ENCODE assay signal across 18 cellular contexts in the genomic region with DNA sequence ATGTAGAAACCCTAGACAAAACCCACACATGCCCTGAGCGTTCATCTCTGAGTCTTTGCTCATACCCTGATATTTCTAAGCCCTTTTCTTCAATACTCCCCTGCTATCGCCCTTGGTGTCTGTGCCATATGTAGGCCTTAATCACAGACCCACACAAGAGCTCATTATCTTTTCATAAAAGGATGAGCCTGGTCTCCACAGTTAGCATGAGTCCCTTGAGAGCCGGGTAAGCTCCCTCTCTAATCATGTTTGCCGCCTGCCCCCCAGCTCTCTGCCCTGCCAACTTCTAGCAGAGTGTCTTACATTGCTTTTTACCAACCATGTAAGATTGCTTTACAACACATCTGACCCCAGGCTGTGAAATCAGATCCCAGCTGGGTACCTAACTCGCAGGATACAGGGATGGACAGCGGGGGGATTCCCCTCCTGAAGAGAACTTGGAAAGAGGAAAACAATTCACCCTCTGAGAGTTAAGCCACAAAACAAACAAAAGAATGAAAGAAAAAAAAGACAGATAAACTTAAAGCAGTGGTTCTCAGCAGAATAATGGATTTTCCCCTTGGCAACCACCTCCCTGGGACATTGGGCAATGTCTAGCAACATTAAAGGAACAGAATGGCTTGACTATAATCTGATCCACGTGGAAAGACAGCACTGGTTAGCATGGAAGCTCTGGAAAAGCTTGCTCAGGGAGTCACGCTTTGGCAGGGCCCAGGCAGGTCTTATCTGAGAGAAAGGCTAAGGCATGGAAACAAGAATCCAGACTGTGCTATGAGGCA. TPM values are rescaled to one million over a fixed set of nuclear protein-coding genes. Genes with fewer than 3 reads are reported as not detected.
DNase-seq lines count a peak whose midpoint lies in the region; ATAC-seq, FAIRE-seq and TF ChIP-seq lines count a peak whose summit lies in the region.
"Had no signal": no experiment of that assay in that cellular context is flagged by ENCODE, and none has a peak within 500 bp of the region (broad histone marks: within the 10 kb centered on the region; RNA-seq: fewer than 3 reads in every experiment).

No MANE protein-coding gene starts in this region.

- no peaks in the 10 kb centered on the region for H3K36me3 ChIP-seq in left ventricle myocardium inferior
- H3K36me3 ChIP-seq: lower lobe of right lung had no signal

- no peaks in the 10 kb centered on the region for H3K9me3 ChIP-seq in left ventricle myocardium inferior (replicated peaks)
- H3K9me3 ChIP-seq: lower lobe of right lung had no signal

- peak overlapping the region; percentile 33 for H3K27ac ChIP-seq in left ventricle myocardium inferior (replicated peaks)
- H3K27ac ChIP-seq: KMS-11, lower lobe of right lung had no signal

- intact Hi-C loops in left ventricle myocardium inferior (cut with micrococcal nuclease), result no loop called here
- intact Hi-C loops in Right ventricle myocardium inferior (cut with DNase I), result no loop called here

- DNase-seq in left ventricle myocardium inferior (no peak), Right ventricle myocardium inferior (ENCODE audit: missing footprints) (no peak), T1000 (lab: John Stamatoyannopoulos, UW) (peak; percentile 23), fibroblast of the conjunctiva (ENCODE audit: low read depth) (peak; percentile 9), RCC 7860 (ENCODE audit: low spot score) (no peak)
- no peak for DNase-seq in activated T-cell treated with anti-CD3 and anti-CD28 coated beads, Interleukin-2, amount 50 U/mL, for 24 hours
- no peak for DNase-seq in stimulated activated naive CD4-positive, alpha-beta T cell treated with Interleukin-2 at 50 U/mL for 16 hours (lab: John Stamatoyannopoulos, UW)
- DNase-seq: activated naive CD8-positive, alpha-beta T cell treated with anti-CD3 and anti-CD28 coated beads, Interleukin-2, amount 50 U/mL, for 24 hours; activated T-cell treated with anti-CD3 and anti-CD28 coated beads, Interleukin-2, amount 50 U/mL, for 1 hour; DMS53; effector CD4-positive, alpha-beta T cell; lower lobe of right lung; NCI-H2029; stimulated activated CD4-positive, alpha-beta T cell treated with anti-CD3 and anti-CD28 coated beads, Interleukin-12 subunit alpha, Interleukin-12 subunit beta, amount 100 ng/mL, for 4 hours; T-helper 1 cell had no signal

- H3K27ac Mint-ChIP-seq in activated T-cell treated with anti-CD3 and anti-CD28 coated beads, Interleukin-2, amount 50 U/mL, for 24 hours, result no peak overlapping the region
- H3K27ac Mint-ChIP-seq: activated naive CD8-positive, alpha-beta T cell treated with anti-CD3 and anti-CD28 coated beads, Interleukin-2, amount 50 U/mL, for 24 hours had no signal

- no peak for ATAC-seq in Right ventricle myocardium inferior
- ATAC-seq in GM19351 (IDR thresholded peaks at IDR 0.05; ENCODE audit: unreplicated experiment), result no peak
- ATAC-seq: activated naive CD8-positive, alpha-beta T cell treated with anti-CD3 and anti-CD28 coated beads, Interleukin-2, amount 50 U/mL, for 24 hours; lower lobe of right lung; Panc1 had no signal

- H3K36me3 Mint-ChIP-seq in activated T-cell treated with anti-CD3 and anti-CD28 coated beads, Interleukin-2, amount 50 U/mL, for 24 hours (ENCODE audit: low read depth), result no peaks in the 10 kb centered on the region

- H3K27me3 Mint-ChIP-seq in activated T-cell treated with anti-CD3 and anti-CD28 coated beads, Interleukin-2, amount 50 U/mL, for 24 hours, result peaks cover 3% of the 10 kb centered on the region

- no peak overlapping the region for H3K4me3 ChIP-seq in left ventricle myocardium inferior
- H3K4me3 ChIP-seq: lower lobe of right lung had no signal

- no peaks in the 10 kb centered on the region for H3K27me3 ChIP-seq in left ventricle myocardium inferior (ENCODE audit: low read depth)

- H3K4me1 Mint-ChIP-seq in activated T-cell treated with anti-CD3 and anti-CD28 coated beads, Interleukin-2, amount 50 U/mL, for 24 hours (ENCODE audit: low read depth), result no peaks in the 10 kb centered on the region
- H3K4me1 Mint-ChIP-seq: activated naive CD8-positive, alpha-beta T cell treated with anti-CD3 and anti-CD28 coated beads, Interleukin-2, amount 50 U/mL, for 24 hours had no signal

- no peaks in the 10 kb centered on the region for H3K9me3 Mint-ChIP-seq in activated T-cell treated with anti-CD3 and anti-CD28 coated beads, Interleukin-2, amount 50 U/mL, for 24 hours
- H3K9me3 Mint-ChIP-seq: activated naive CD8-positive, alpha-beta T cell treated with anti-CD3 and anti-CD28 coated beads, Interleukin-2, amount 50 U/mL, for 24 hours had no signal

- H3K4me1 ChIP-seq in left ventricle myocardium inferior, result no peaks in the 10 kb centered on the region
- H3K4me1 ChIP-seq: lower lobe of right lung had no signal

- H3K4me3 Mint-ChIP-seq in activated T-cell treated with anti-CD3 and anti-CD28 coated beads, Interleukin-2, amount 50 U/mL, for 24 hours, result no peak overlapping the region
- H3K4me3 Mint-ChIP-seq: activated naive CD8-positive, alpha-beta T cell treated with anti-CD3 and anti-CD28 coated beads, Interleukin-2, amount 50 U/mL, for 24 hours had no signal

- no peak for FAIRE-seq in RCC 7860 (lab: Jason Lieb, UNC)

- no peak for TF ChIP-seq CTCF in left ventricle myocardium inferior (IDR thresholded peaks at IDR 0.05; ENCODE audit: borderline replicate concordance)

RNA-seq across cellular contexts. Expression of a gene that starts 39.4 kb away (rescaled TPM):
- total RNA-seq in left ventricle myocardium inferior, result not detected
- not detected for total RNA-seq in Right ventricle myocardium inferior
- total RNA-seq: lower lobe of right lung had no signal

Comparison
In these comparisons a context has a peak if more than half of its experiments do, and no peak if none do; other contexts are left out.
1. DNase-seq: peak in T1000 (single experiment) and fibroblast of the conjunctiva (single experiment); none in left ventricle myocardium inferior (single experiment), Right ventricle myocardium inferior (single experiment), activated T-cell treated with anti-CD3 and anti-CD28 coated beads, Interleukin-2, amount 50 U/mL, for 24 hours (single experiment), stimulated activated naive CD4-positive, alpha-beta T cell treated with Interleukin-2 at 50 U/mL for 16 hours (single experiment) and RCC 7860 (single experiment).